ENCODE assay signal across 11 cellular contexts in the genomic region with DNA sequence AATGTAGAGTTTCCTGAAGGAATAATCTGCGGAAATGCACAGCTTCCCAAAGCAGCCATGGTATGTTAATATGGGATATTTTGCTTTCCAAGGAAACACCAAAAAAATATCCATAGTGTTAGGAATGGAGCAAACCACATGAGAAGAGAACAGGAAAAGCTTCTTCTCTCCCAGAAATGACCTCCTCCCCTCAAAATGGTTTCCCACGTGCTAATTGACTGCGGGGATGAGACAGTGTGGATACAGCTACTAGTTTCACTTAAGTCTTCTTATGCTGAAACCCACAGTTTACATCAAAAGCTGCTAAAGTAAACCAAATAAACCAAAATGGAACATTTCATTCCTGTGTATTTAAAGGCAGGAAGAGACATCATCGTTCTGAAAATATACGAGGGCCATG.
DNase-seq lines count a peak whose midpoint lies in the region; ATAC-seq and TF ChIP-seq lines count a peak whose summit lies in the region.
"Had no signal": no experiment of that assay in that cellular context is flagged by ENCODE, and none has a peak within 500 bp of the region (broad histone marks: within the 10 kb centered on the region; RNA-seq: fewer than 3 reads in every experiment).

No MANE protein-coding gene starts in this region.

- peaks cover 19% of the 10 kb centered on the region for H3K36me3 Mint-ChIP-seq in activated naive CD4-positive, alpha-beta T cell treated with anti-CD3 and anti-CD28 coated beads for 36 hours (ENCODE audit: low read depth)
- peaks cover 72% of the 10 kb centered on the region for H3K36me3 Mint-ChIP-seq in activated naive CD8-positive, alpha-beta T cell treated with anti-CD3 and anti-CD28 coated beads for 36 hours
- H3K36me3 Mint-ChIP-seq in CD14-positive monocyte (peaks cover 46 to 55% of the 10 kb centered on the region in 2 donors), Caco-2 (ENCODE audit: insufficient read depth, unreplicated experiment) (no peaks in the 10 kb centered on the region)

- H3K9ac ChIP-seq in mesendoderm (ENCODE audit: low read length) = no peak overlapping the region

- WGBS in mesendoderm (ENCODE audit: extremely low coverage, insufficient coverage, low lambda C conversion rate) = no CpG with 5 or more reads among the region's 5 CpGs

- H3K9me3 Mint-ChIP-seq in activated naive CD4-positive, alpha-beta T cell treated with anti-CD3 and anti-CD28 coated beads for 36 hours = no peaks in the 10 kb centered on the region
- no peaks in the 10 kb centered on the region for H3K9me3 Mint-ChIP-seq in activated naive CD8-positive, alpha-beta T cell treated with anti-CD3 and anti-CD28 coated beads for 36 hours
- H3K9me3 Mint-ChIP-seq in stimulated activated naive CD8-positive, alpha-beta T cell treated with anti-CD3 and anti-CD28 coated beads, Interleukin-15, amount 100 ng/mL, for 72 hours = no peaks in the 10 kb centered on the region
- H3K9me3 Mint-ChIP-seq in CD14-positive monocyte (no peaks in the 10 kb centered on the region), Caco-2 (ENCODE audit: unreplicated experiment) (no peaks in the 10 kb centered on the region)
- H3K9me3 Mint-ChIP-seq: nephron had no signal

- no peak overlapping the region for H2AK5ac ChIP-seq in mesendoderm (ENCODE audit: low read length)

- H3K4me3 ChIP-seq in mesendoderm (ENCODE audit: low read length) (no peak overlapping the region), Caco-2 (ENCODE audit: low read depth, low read length) (no peak overlapping the region)

- H4K8ac ChIP-seq in mesendoderm (ENCODE audit: low read depth, low read length) = no peak overlapping the region

- no peak for DNase-seq in activated naive CD4-positive, alpha-beta T cell treated with anti-CD3 and anti-CD28 coated beads for 36 hours
- no peak for DNase-seq in activated naive CD4-positive, alpha-beta T cell treated with anti-CD3 and anti-CD28 coated beads, Interleukin-2, amount 50 U/mL, for 16 hours
- no peak for DNase-seq in activated naive CD8-positive, alpha-beta T cell treated with anti-CD3 and anti-CD28 coated beads for 36 hours
- peak; percentile 81 for DNase-seq in glomerular endothelial cell (ENCODE audit: extremely low read depth, low read depth, low spot score)
- no peak for DNase-seq in stimulated activated naive CD8-positive, alpha-beta T cell treated with anti-CD3 and anti-CD28 coated beads, Interleukin-15, amount 100 ng/mL, for 72 hours
- no peak for DNase-seq in mesendoderm
- DNase-seq in CD14-positive monocyte (ENCODE audit: low spot score) = no peak
- DNase-seq in Caco-2 = no peak
- DNase-seq: H7, NCI-H748 treated with DMSO at 0.1 percent for 48 hours had no signal

- no peak overlapping the region for H3K23ac ChIP-seq in mesendoderm (ENCODE audit: low read length)

- no peak overlapping the region for H4K5ac ChIP-seq in mesendoderm (ENCODE audit: low read length)

- H2BK120ac ChIP-seq in mesendoderm (ENCODE audit: low read depth, low read length) = no peak overlapping the region

- CTCF ChIA-PET in activated naive CD4-positive, alpha-beta T cell treated with anti-CD3 and anti-CD28 coated beads for 36 hours (lab: Charles Lee) = interaction anchor here (0.9 to 2.3 kb wide), 9 partner anchors 10 to 545 kb away, joined by 3 to 23 read pairs (median 5); a partner anchor contains a TSS
- CTCF ChIA-PET in Caco-2 (lab: Charles Lee) = no interaction called here

- H3K56ac ChIP-seq in mesendoderm (ENCODE audit: low read length) = no peak overlapping the region

- ATAC-seq in stimulated activated naive CD8-positive, alpha-beta T cell treated with anti-CD3 and anti-CD28 coated beads, Interleukin-15, amount 100 ng/mL, for 72 hours = peak; percentile 15

- no peak overlapping the region for H3K4me2 ChIP-seq in mesendoderm (ENCODE audit: low read length)

- H3K4me3 Mint-ChIP-seq in activated naive CD4-positive, alpha-beta T cell treated with anti-CD3 and anti-CD28 coated beads for 36 hours = peak overlapping the region; percentile 13
- H3K4me3 Mint-ChIP-seq in activated naive CD8-positive, alpha-beta T cell treated with anti-CD3 and anti-CD28 coated beads for 36 hours = peak overlapping the region; percentile 55
- H3K4me3 Mint-ChIP-seq in stimulated activated naive CD8-positive, alpha-beta T cell treated with anti-CD3 and anti-CD28 coated beads, Interleukin-15, amount 100 ng/mL, for 72 hours = peak overlapping the region; percentile 60 to 64
- H3K4me3 Mint-ChIP-seq in CD14-positive monocyte (no peak overlapping the region), Caco-2 (ENCODE audit: unreplicated experiment) (no peak overlapping the region)
- H3K4me3 Mint-ChIP-seq: nephron had no signal

- no peaks in the 10 kb centered on the region for H3K27me3 ChIP-seq in mesendoderm (ENCODE audit: insufficient read depth, low read length, poor library complexity)
- H3K27me3 ChIP-seq in Caco-2 (replicated peaks; ENCODE audit: control insufficient read depth, insufficient read depth, low read length) = no peaks in the 10 kb centered on the region

- no peak overlapping the region for H2BK5ac ChIP-seq in mesendoderm (ENCODE audit: low read length)

- intact Hi-C loops in activated naive CD4-positive, alpha-beta T cell treated with anti-CD3 and anti-CD28 coated beads for 36 hours (cut with micrococcal nuclease) = loop anchor here (1.0 to 2.0 kb wide), 9 partner anchors 9 to 192 kb away; no protein-coding TSS in a partner anchor
- intact Hi-C loops in CD14-positive monocyte (cut with micrococcal nuclease) (loop anchor here in 1 of 2 donors (2.0 to 10.0 kb wide), 2 partner anchors 71 to 193 kb away; a partner anchor contains a TSS), Caco-2 (cut with micrococcal nuclease; ENCODE audit: unreplicated experiment) (no loop called here)

- POLR2A ChIA-PET in Caco-2 (lab: Charles Lee) = no interaction called here

- BruUV-seq in Caco-2 (replicated peaks; lab: Mats Ljungman, UMichigan) = no TSS peak

- no peak overlapping the region for H3K18ac ChIP-seq in mesendoderm (ENCODE audit: low read length)

- peaks cover 6% of the 10 kb centered on the region for H3K4me1 ChIP-seq in mesendoderm (ENCODE audit: control insufficient read depth, low read depth, low read length)
- no peaks in the 10 kb centered on the region for H3K4me1 ChIP-seq in Caco-2

- H3K9me3 ChIP-seq in Caco-2 = no peaks in the 10 kb centered on the region

- no peak overlapping the region for H3K4ac ChIP-seq in mesendoderm (ENCODE audit: low read depth, low read length)

- no peak overlapping the region for H2BK15ac ChIP-seq in mesendoderm (replicated peaks; ENCODE audit: low read depth)

- peaks cover 2% of the 10 kb centered on the region for H3K79me1 ChIP-seq in mesendoderm (ENCODE audit: low read length)

- no peak for TF ChIP-seq CTCF in CD14-positive monocyte (IDR thresholded peaks at IDR 0.05)
- no peak for TF ChIP-seq CTCF in Caco-2 (IDR thresholded peaks at IDR 0.05; ENCODE audit: insufficient read depth in 1 of 2, low read depth in 1 of 2, low read length in 1 of 2, severe bottlenecking in 1 of 2, unreplicated experiment in 1 of 2)

- no peak overlapping the region for H3K27ac ChIP-seq in mesendoderm (ENCODE audit: low read depth, low read length)

- H3K4me1 Mint-ChIP-seq in activated naive CD4-positive, alpha-beta T cell treated with anti-CD3 and anti-CD28 coated beads for 36 hours (ENCODE audit: low read depth) = peaks cover 94% of the 10 kb centered on the region
- H3K4me1 Mint-ChIP-seq in activated naive CD8-positive, alpha-beta T cell treated with anti-CD3 and anti-CD28 coated beads for 36 hours = peaks cover 96% of the 10 kb centered on the region
- H3K4me1 Mint-ChIP-seq in stimulated activated naive CD8-positive, alpha-beta T cell treated with anti-CD3 and anti-CD28 coated beads, Interleukin-15, amount 100 ng/mL, for 72 hours = peaks cover 100% of the 10 kb centered on the region
- H3K4me1 Mint-ChIP-seq in CD14-positive monocyte (peaks cover 43% of the 10 kb centered on the region), Caco-2 (ENCODE audit: low read depth, unreplicated experiment) (no peaks in the 10 kb centered on the region)

- H3K27me3 Mint-ChIP-seq in activated naive CD4-positive, alpha-beta T cell treated with anti-CD3 and anti-CD28 coated beads for 36 hours (ENCODE audit: low read depth) = no peaks in the 10 kb centered on the region
- H3K27me3 Mint-ChIP-seq in activated naive CD8-positive, alpha-beta T cell treated with anti-CD3 and anti-CD28 coated beads for 36 hours = no peaks in the 10 kb centered on the region
- no peaks in the 10 kb centered on the region for H3K27me3 Mint-ChIP-seq in stimulated activated naive CD8-positive, alpha-beta T cell treated with anti-CD3 and anti-CD28 coated beads, Interleukin-15, amount 100 ng/mL, for 72 hours
- H3K27me3 Mint-ChIP-seq in CD14-positive monocyte (ENCODE audit: low read depth in 3 of 3) (peaks cover 0 to 2% (median 0%) of the 10 kb centered on the region in 3 donors), Caco-2 (ENCODE audit: insufficient read depth, unreplicated experiment) (peaks cover 8% of the 10 kb centered on the region)

- H3K27ac Mint-ChIP-seq in activated naive CD4-positive, alpha-beta T cell treated with anti-CD3 and anti-CD28 coated beads for 36 hours = peak overlapping the region; percentile 92
- peak overlapping the region; percentile 98 for H3K27ac Mint-ChIP-seq in activated naive CD8-positive, alpha-beta T cell treated with anti-CD3 and anti-CD28 coated beads for 36 hours
- H3K27ac Mint-ChIP-seq in stimulated activated naive CD8-positive, alpha-beta T cell treated with anti-CD3 and anti-CD28 coated beads, Interleukin-15, amount 100 ng/mL, for 72 hours = peak overlapping the region; percentile 98
- H3K27ac Mint-ChIP-seq in CD14-positive monocyte (peak overlapping the region in 2 of 7 donors; percentile 64 to 79), Caco-2 (ENCODE audit: unreplicated experiment) (no peak overlapping the region)

- H3K36me3 ChIP-seq in mesendoderm (ENCODE audit: control insufficient read depth, insufficient read depth, low read length) (no peaks in the 10 kb centered on the region), Caco-2 (ENCODE audit: control insufficient read depth, insufficient read depth, low read length) (no peaks in the 10 kb centered on the region)

- H3K79me2 ChIP-seq in mesendoderm (ENCODE audit: control insufficient read depth, insufficient read depth, low read length) = no peaks in the 10 kb centered on the region

Comparison
In these comparisons a context has a peak if more than half of its experiments do, and no peak if none do; other contexts are left out.
1. H3K4me3 Mint-ChIP-seq: peak in activated naive CD4-positive, alpha-beta T cell treated with anti-CD3 and anti-CD28 coated beads for 36 hours (single experiment), activated naive CD8-positive, alpha-beta T cell treated with anti-CD3 and anti-CD28 coated beads for 36 hours (single experiment) and stimulated activated naive CD8-positive, alpha-beta T cell treated with anti-CD3 and anti-CD28 coated beads, Interleukin-15, amount 100 ng/mL, for 72 hours (2 of 2); none in CD14-positive monocyte (0 of 2) and Caco-2 (single experiment).